In the genomic region with DNA sequence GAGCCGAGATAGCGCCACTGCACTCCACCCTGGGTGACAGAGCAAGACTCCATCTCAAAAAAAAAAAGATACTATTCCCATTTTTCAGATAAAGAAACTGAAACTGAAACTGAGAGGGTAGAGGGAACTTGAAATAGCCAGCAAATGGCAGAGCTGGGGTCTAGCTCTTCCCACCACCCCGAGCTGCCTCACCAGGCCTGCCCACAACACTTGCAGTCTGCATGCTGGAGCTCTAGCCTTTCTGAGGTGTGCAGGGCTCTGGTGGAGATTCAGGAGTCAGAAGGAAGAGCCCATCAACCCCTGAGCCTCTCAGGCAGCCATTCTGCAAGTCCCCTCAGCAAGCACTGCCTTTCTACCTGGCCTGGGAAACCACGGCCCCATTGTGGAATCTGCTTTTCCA, we compare ENCODE assay signal across 17 cellular contexts. TPM values are rescaled to one million over a fixed set of nuclear protein-coding genes. Genes with fewer than 3 reads are reported as not detected.
"Had no signal": no experiment of that assay in that cellular context is flagged by ENCODE, and none has a peak within 500 bp of the region (broad histone marks: within the 10 kb centered on the region; RNA-seq: fewer than 3 reads in every experiment).

No MANE protein-coding gene starts in this region.

- H3K27ac Mint-ChIP-seq: activated CD4-positive, alpha-beta memory T cell treated with anti-CD3 and anti-CD28 coated beads for 36 hours; activated naive CD8-positive, alpha-beta T cell treated with anti-CD3 and anti-CD28 coated beads, Interleukin-2, amount 50 U/mL, for 24 hours; dendritic cell treated with granulocyte-macrophage colony-stimulating factor and Interleukin-4, amounts not matched to agents 40 ng/mL and 50 ng/mL, for 4 days; natural killer cell treated with Interleukin-12 subunit alpha and Interleukin-12 subunit beta and Interleukin-15 and Interleukin-18, amount 100 ng/mL, for 72 hours; stimulated activated memory B cell treated with anti-CD40 and anti-IgM and Interleukin-4, amounts not matched to agents 10 μg/mL and 1 μg/mL and 100 μg/mL, for 72 hours had no signal

- ATAC-seq: activated naive CD8-positive, alpha-beta T cell treated with anti-CD3 and anti-CD28 coated beads, Interleukin-2, amount 50 U/mL, for 24 hours; natural killer cell treated with Interleukin-12 subunit alpha and Interleukin-12 subunit beta and Interleukin-15 and Interleukin-18, amount 100 ng/mL, for 72 hours; stimulated activated memory B cell treated with anti-CD40 and anti-IgM and Interleukin-4, amounts not matched to agents 10 μg/mL and 1 μg/mL and 100 μg/mL, for 72 hours had no signal

- H3K27me3 Mint-ChIP-seq: activated CD4-positive, alpha-beta memory T cell treated with anti-CD3 and anti-CD28 coated beads for 36 hours; activated naive CD8-positive, alpha-beta T cell treated with anti-CD3 and anti-CD28 coated beads, Interleukin-2, amount 50 U/mL, for 24 hours; natural killer cell treated with Interleukin-12 subunit alpha and Interleukin-12 subunit beta and Interleukin-15 and Interleukin-18, amount 100 ng/mL, for 72 hours had no signal

- H3K36me3 Mint-ChIP-seq: activated CD4-positive, alpha-beta memory T cell treated with anti-CD3 and anti-CD28 coated beads for 36 hours; natural killer cell treated with Interleukin-12 subunit alpha and Interleukin-12 subunit beta and Interleukin-15 and Interleukin-18, amount 100 ng/mL, for 72 hours; stimulated activated memory B cell treated with anti-CD40 and anti-IgM and Interleukin-4, amounts not matched to agents 10 μg/mL and 1 μg/mL and 100 μg/mL, for 72 hours had no signal

- H3K4me3 Mint-ChIP-seq: activated CD4-positive, alpha-beta memory T cell treated with anti-CD3 and anti-CD28 coated beads for 36 hours; activated naive CD8-positive, alpha-beta T cell treated with anti-CD3 and anti-CD28 coated beads, Interleukin-2, amount 50 U/mL, for 24 hours; dendritic cell treated with granulocyte-macrophage colony-stimulating factor and Interleukin-4, amounts not matched to agents 40 ng/mL and 50 ng/mL, for 4 days; natural killer cell treated with Interleukin-12 subunit alpha and Interleukin-12 subunit beta and Interleukin-15 and Interleukin-18, amount 100 ng/mL, for 72 hours; stimulated activated memory B cell treated with anti-CD40 and anti-IgM and Interleukin-4, amounts not matched to agents 10 μg/mL and 1 μg/mL and 100 μg/mL, for 72 hours had no signal

- H3K4me1 Mint-ChIP-seq: stimulated activated memory B cell treated with anti-CD40 and anti-IgM and Interleukin-4, amounts not matched to agents 10 μg/mL and 1 μg/mL and 100 μg/mL, for 72 hours had no signal

- H3K9me3 Mint-ChIP-seq: activated CD4-positive, alpha-beta memory T cell treated with anti-CD3 and anti-CD28 coated beads for 36 hours; activated naive CD8-positive, alpha-beta T cell treated with anti-CD3 and anti-CD28 coated beads, Interleukin-2, amount 50 U/mL, for 24 hours; dendritic cell treated with granulocyte-macrophage colony-stimulating factor and Interleukin-4, amounts not matched to agents 40 ng/mL and 50 ng/mL, for 4 days; natural killer cell treated with Interleukin-12 subunit alpha and Interleukin-12 subunit beta and Interleukin-15 and Interleukin-18, amount 100 ng/mL, for 72 hours; stimulated activated memory B cell treated with anti-CD40 and anti-IgM and Interleukin-4, amounts not matched to agents 10 μg/mL and 1 μg/mL and 100 μg/mL, for 72 hours had no signal

- DNase-seq: activated CD4-positive, alpha-beta memory T cell treated with anti-CD3 and anti-CD28 coated beads for 36 hours; activated CD4-positive, alpha-beta T cell treated with anti-CD3 and anti-CD28 coated beads for 1 hour; activated CD8-positive, alpha-beta memory T cell treated with anti-CD3 and anti-CD28 coated beads, Interleukin-2, amount 50 U/mL, for 48 hours; activated naive CD8-positive, alpha-beta T cell treated with anti-CD3 and anti-CD28 coated beads, Interleukin-2, amount 50 U/mL, for 24 hours; aorta; effector memory CD4-positive, alpha-beta T cell; foreskin melanocyte; mesendoderm; nucleus accumbens; posterior cingulate gyrus; retina; T1000 had no signal

RNA-seq across cellular contexts. Expression of a gene that starts 14.3 kb away (rescaled TPM):
- total RNA-seq: aorta; cerebellum; fibroblast of lung; natural killer cell treated with Interleukin-12 subunit alpha and Interleukin-12 subunit beta and Interleukin-15 and Interleukin-18, amount 100 ng/mL, for 72 hours had no signal
- polyA plus RNA-seq: aorta, fibroblast of lung had no signal
